Comparison of ENCODE assay signal across 8 cellular contexts in genomic region chr19:49017666-49018351, GRCh38. TPM values are rescaled to one million over a fixed set of nuclear protein-coding genes. Genes with fewer than 3 reads are reported as not detected.
DNase-seq lines count a peak whose midpoint lies in the region; ATAC-seq and TF ChIP-seq lines count a peak whose summit lies in the region.

No MANE protein-coding gene starts in this region.

- H3K4me1 ChIP-seq in SK-N-SH (ENCODE audit: control insufficient read depth in 1 of 2, insufficient read depth in 2 of 2, low read depth in 1 of 2, low read length in 1 of 2) = peaks cover 0 to 35% of the 10 kb centered on the region in 2 experiments; a peak in 1 of 4 replicates
- peaks cover 0 to 25% (median 24%) of the 10 kb centered on the region in 4 donors for H3K4me1 ChIP-seq in sigmoid colon

- peak overlapping the region; percentile 62 for H3K4me3 Mint-ChIP-seq in Calu3 (ENCODE audit: low read depth, unreplicated experiment)

- BruUV-seq in Calu3 (replicated peaks; lab: Mats Ljungman, UMichigan) = no TSS peak

- TF ChIP-seq EP300 in SK-N-SH (IDR thresholded peaks at IDR 0.05; ENCODE audit: borderline replicate concordance in 1 of 2, low read depth in 1 of 2, low read length in 1 of 2) (no peak), sigmoid colon (IDR thresholded peaks at IDR 0.05) (no peak)

- H3K9me3 ChIP-seq in SK-N-SH (no peaks in the 10 kb centered on the region), sigmoid colon (no peaks in the 10 kb centered on the region)

- H3K4me3 ChIP-seq in SK-N-SH (ENCODE audit: low read depth in 2 of 2, low read length in 1 of 2) (peak overlapping the region; percentile 46 to 60), sigmoid colon (peak overlapping the region; percentile 14 to 50 (median 40))

- TF ChIP-seq CTCF in Calu3 (IDR thresholded peaks at IDR 0.05; ENCODE audit: unreplicated experiment) (peak; percentile 60), SK-N-SH (IDR thresholded peaks at IDR 0.05) (peak; percentile 57), sigmoid colon (IDR thresholded peaks at IDR 0.05) (peak in 2 of 4 experiments; percentile 10 to 45)

- H3K36me3 Mint-ChIP-seq in Calu3 (ENCODE audit: insufficient read depth, unreplicated experiment) = peaks cover 67% of the 10 kb centered on the region
- H3K36me3 Mint-ChIP-seq in activated naive CD4-positive, alpha-beta T cell treated with anti-CD3 and anti-CD28 coated beads, Interleukin-2, amount 50 U/mL, for 72 hours = no peaks in the 10 kb centered on the region

- no peaks in the 10 kb centered on the region for H3K9me2 ChIP-seq in SK-N-SH

- no peaks in the 10 kb centered on the region for H3K9me3 Mint-ChIP-seq in Calu3 (ENCODE audit: low read depth, unreplicated experiment)
- no peaks in the 10 kb centered on the region for H3K9me3 Mint-ChIP-seq in activated naive CD4-positive, alpha-beta T cell treated with anti-CD3 and anti-CD28 coated beads, Interleukin-2, amount 50 U/mL, for 72 hours

- no peaks in the 10 kb centered on the region for H3K79me2 ChIP-seq in SK-N-SH (ENCODE audit: insufficient read depth)

- H3K36me3 ChIP-seq in SK-N-SH (replicated peaks in 1 of 2; ENCODE audit: control insufficient read depth in 1 of 2, insufficient read depth in 2 of 2, low read length in 1 of 2) (peaks cover 0 to 21% of the 10 kb centered on the region in 2 experiments), sigmoid colon (peaks cover 0 to 28% (median 0%) of the 10 kb centered on the region in 4 donors)

- TF ChIP-seq POLR2A in sigmoid colon (IDR thresholded peaks at IDR 0.05) = no peak

- H3K27me3 Mint-ChIP-seq in Calu3 (ENCODE audit: unreplicated experiment) = peaks cover 26% of the 10 kb centered on the region

- POLR2A ChIA-PET in SK-N-SH (lab: Yijun Ruan, JAX) = interaction anchor here (1.5 kb wide), 1 partner anchor 8 kb away, joined by 7 read pairs; no protein-coding TSS in a partner anchor

- WGBS in SK-N-SH (ENCODE audit: low lambda C conversion rate) = 5% methylated on average over 8 of the region's 62 CpGs
- WGBS in sigmoid colon, 2 donors = 1% methylated on average over 62 of the region's 62 CpGs

- peak; percentile 43 for ATAC-seq in HG03280 (IDR thresholded peaks at IDR 0.05; ENCODE audit: unreplicated experiment)
- ATAC-seq in activated naive CD4-positive, alpha-beta T cell treated with anti-CD3 and anti-CD28 coated beads, Interleukin-2, amount 50 U/mL, for 72 hours = peak; percentile 41 to 75
- ATAC-seq in left cardiac atrium = peak; percentile 70 to 74
- ATAC-seq in GM18517 (IDR thresholded peaks at IDR 0.05; ENCODE audit: unreplicated experiment) = no peak
- ATAC-seq in HG02981 (IDR thresholded peaks at IDR 0.05; ENCODE audit: unreplicated experiment) = no peak

- no peaks in the 10 kb centered on the region for H4K20me1 ChIP-seq in SK-N-SH (ENCODE audit: insufficient read depth)

- DNase-seq in Calu3 (peak; percentile 76), SK-N-SH (peak; percentile 89), left cardiac atrium (peak; percentile 73), sigmoid colon (no peak)
- peak; percentile 64 to 71 for DNase-seq in activated naive CD4-positive, alpha-beta T cell treated with anti-CD3 and anti-CD28 coated beads, Interleukin-2, amount 50 U/mL, for 72 hours (ENCODE audit: low spot score in 2 of 2)

- peak overlapping the region; percentile 79 for H3K4me2 ChIP-seq in SK-N-SH

- intact Hi-C loops in Calu3 (cut with micrococcal nuclease; ENCODE audit: unreplicated experiment) (no loop called here), left cardiac atrium (cut with DNase I) (no loop called here), sigmoid colon (cut with DNase I) (no loop called here)

- H3K27me3 ChIP-seq in SK-N-SH (ENCODE audit: insufficient read depth) = no peaks in the 10 kb centered on the region
- peaks cover 8 to 50% (median 31%) of the 10 kb centered on the region in 3 donors for H3K27me3 ChIP-seq in sigmoid colon

- H2AFZ ChIP-seq in SK-N-SH (ENCODE audit: low read depth) = no peak overlapping the region

- H3K27ac Mint-ChIP-seq in Calu3 (ENCODE audit: unreplicated experiment) = no peak overlapping the region
- H3K27ac Mint-ChIP-seq in activated naive CD4-positive, alpha-beta T cell treated with anti-CD3 and anti-CD28 coated beads, Interleukin-2, amount 50 U/mL, for 72 hours = no peak overlapping the region

- CTCF ChIA-PET in Calu3 (lab: Charles Lee) (interaction anchor here (0.6 to 2.5 kb wide), 5 partner anchors 20 to 80 kb away, joined by 3 to 13 read pairs (median 4); partner anchors contain the start of gene CGB7), SK-N-SH (lab: Yijun Ruan, JAX) (interaction anchor here (0.6 to 3.3 kb wide), 12 partner anchors 9 to 1663 kb away, joined by 3 to 17 read pairs (median 4); partner anchors contain the start of genes GYS1 and RUVBL2)

- peak overlapping the region; percentile 18; the same call in 1 of the 2 replicates for H3K9ac ChIP-seq in SK-N-SH

- no peak for TF ChIP-seq RAD21 in SK-N-SH (IDR thresholded peaks at IDR 0.05; ENCODE audit: low read length)

- peaks cover 24% of the 10 kb centered on the region for H3F3A ChIP-seq in SK-N-SH (replicated peaks; ENCODE audit: insufficient read depth)

- H3K27ac ChIP-seq in SK-N-SH (ENCODE audit: low read depth in 2 of 2, low read length in 1 of 2) (no peak overlapping the region), sigmoid colon (no peak overlapping the region)

- H3K4me1 Mint-ChIP-seq in Calu3 (ENCODE audit: low read depth, unreplicated experiment) = peaks cover 30% of the 10 kb centered on the region

TF ChIP-seq in SK-N-SH, 30 proteins besides CTCF, POLR2A, EP300 and RAD21:
- TF ChIP-seq POLR2AphosphoS5 (IDR thresholded peaks at IDR 0.05; ENCODE audit: low read depth, low read length) = 0 out of 2 replicates have a peak, but pooled peaks have one; percentile 16
- peak; percentile 34 for TF ChIP-seq MAX (IDR thresholded peaks at IDR 0.05; ENCODE audit: low read depth)
- peak; percentile 29; the same call in 1 of the 2 replicates for TF ChIP-seq SIN3A (IDR thresholded peaks at IDR 0.05; ENCODE audit: borderline replicate concordance, low read depth, low read length)
- TF ChIP-seq YY1 (IDR thresholded peaks at IDR 0.05; ENCODE audit: low read depth) = no peak
- peak; percentile 35; the same call in 1 of the 2 replicates for TF ChIP-seq MXI1 (IDR thresholded peaks at IDR 0.05; ENCODE audit: low read depth, low read length)

RNA-seq across cellular contexts. Expression of gene LHB, which starts 0.9 kb away (rescaled TPM):
- 1.1 TPM in 1 of 2 replicates, not detected in the other for total RNA-seq in Calu3 (2022)
- 0.13 and 0.23 TPM in 2 replicates for polyA plus RNA-seq in SK-N-SH (2012; rRNA removed)
- 0.13 TPM in 1 of 2 replicates, not detected in the other for polyA plus RNA-seq in SK-N-SH (2012; cell fraction: cytosol; rRNA removed)
- polyA plus RNA-seq in SK-N-SH (2012; cell fraction: nucleus; rRNA removed) = 3.1 and 5.2 TPM in 2 replicates
- not detected for total RNA-seq in activated naive CD4-positive, alpha-beta T cell treated with anti-CD3 and anti-CD28 coated beads, Interleukin-2, amount 50 U/mL, for 72 hours
- total RNA-seq in left cardiac atrium = under 1 TPM in 1 of 2 donors, not detected in 1; 0.55 TPM
- not detected for total RNA-seq in sigmoid colon
- polyA plus RNA-seq in sigmoid colon = not detected

RNA-seq across cellular contexts. Expression of gene CGB3, which starts 6.3 kb away (rescaled TPM):
- total RNA-seq in Calu3 (2022) = 1.1 TPM in 1 of 2 replicates, not detected in the other
- 0.10 TPM in 1 of 2 replicates, not detected in the other for polyA plus RNA-seq in SK-N-SH (2012; rRNA removed)
- polyA plus RNA-seq in SK-N-SH (2012; cell fraction: cytosol; rRNA removed) = not detected in 2 replicates
- not detected in 2 replicates for polyA plus RNA-seq in SK-N-SH (2012; cell fraction: nucleus; rRNA removed)
- not detected for total RNA-seq in activated naive CD4-positive, alpha-beta T cell treated with anti-CD3 and anti-CD28 coated beads, Interleukin-2, amount 50 U/mL, for 72 hours
- not detected for total RNA-seq in left cardiac atrium
- total RNA-seq in sigmoid colon = not detected
- not detected for polyA plus RNA-seq in sigmoid colon

RNA-seq across cellular contexts. Expression of gene CGB2, which starts 13.9 kb away (rescaled TPM):
- total RNA-seq in Calu3 (2022) = 0.52 TPM in 1 of 2 replicates, not detected in the other
- 0.50 and 0.64 TPM in 2 replicates for polyA plus RNA-seq in SK-N-SH (2012; rRNA removed)
- 0.06 and 0.30 TPM in 2 replicates for polyA plus RNA-seq in SK-N-SH (2012; cell fraction: cytosol; rRNA removed)
- 0.08 TPM in 1 of 2 replicates, not detected in the other for polyA plus RNA-seq in SK-N-SH (2012; cell fraction: nucleus; rRNA removed)
- not detected for total RNA-seq in activated naive CD4-positive, alpha-beta T cell treated with anti-CD3 and anti-CD28 coated beads, Interleukin-2, amount 50 U/mL, for 72 hours
- total RNA-seq in left cardiac atrium = not detected
- total RNA-seq in sigmoid colon = not detected
- 1 to 10 TPM in 1 of 3 donors, not detected in 2; 3.0 TPM for polyA plus RNA-seq in sigmoid colon

RNA-seq across cellular contexts. Expression of gene CGB1, which starts 18.9 kb away (rescaled TPM):
- total RNA-seq in Calu3 (2022) = not detected in 2 replicates
- polyA plus RNA-seq in SK-N-SH (2012; rRNA removed) = not detected in 2 replicates
- not detected in 2 replicates for polyA plus RNA-seq in SK-N-SH (2012; cell fraction: cytosol; rRNA removed)
- polyA plus RNA-seq in SK-N-SH (2012; cell fraction: nucleus; rRNA removed) = not detected in 2 replicates
- not detected for total RNA-seq in activated naive CD4-positive, alpha-beta T cell treated with anti-CD3 and anti-CD28 coated beads, Interleukin-2, amount 50 U/mL, for 72 hours
- total RNA-seq in left cardiac atrium = not detected
- not detected for total RNA-seq in sigmoid colon
- not detected for polyA plus RNA-seq in sigmoid colon

RNA-seq across cellular contexts. Expression of gene RUVBL2, which starts 24.1 kb away (rescaled TPM):
- total RNA-seq in Calu3 (2022) (184 and 199 TPM in 2 replicates), left cardiac atrium (10 to 100 TPM; 39.3 to 50.0 TPM), sigmoid colon (10 to 100 TPM; 49.3 to 82.3 (median 64.0) TPM)
- polyA plus RNA-seq in SK-N-SH (2012; rRNA removed) (411 and 459 TPM in 2 replicates), sigmoid colon (10 to 100 TPM; 36.6 to 98.8 (median 55.9) TPM)
- polyA plus RNA-seq in SK-N-SH (2012; cell fraction: cytosol; rRNA removed) = 196 and 298 TPM in 2 replicates
- polyA plus RNA-seq in SK-N-SH (2012; cell fraction: nucleus; rRNA removed) = 340 and 467 TPM in 2 replicates
- total RNA-seq in activated naive CD4-positive, alpha-beta T cell treated with anti-CD3 and anti-CD28 coated beads, Interleukin-2, amount 50 U/mL, for 72 hours = 100 to 1,000 TPM; 135 to 160 TPM

Comparison
In these comparisons a context has a peak if more than half of its experiments do, and no peak if none do; other contexts are left out.
1. ATAC-seq: peak in HG03280 (single experiment), activated naive CD4-positive, alpha-beta T cell treated with anti-CD3 and anti-CD28 coated beads, Interleukin-2, amount 50 U/mL, for 72 hours (2 of 2) and left cardiac atrium (2 of 2); none in GM18517 (single experiment) and HG02981 (single experiment).